22 cellular contexts compared by ENCODE assay signal in the genomic region with DNA sequence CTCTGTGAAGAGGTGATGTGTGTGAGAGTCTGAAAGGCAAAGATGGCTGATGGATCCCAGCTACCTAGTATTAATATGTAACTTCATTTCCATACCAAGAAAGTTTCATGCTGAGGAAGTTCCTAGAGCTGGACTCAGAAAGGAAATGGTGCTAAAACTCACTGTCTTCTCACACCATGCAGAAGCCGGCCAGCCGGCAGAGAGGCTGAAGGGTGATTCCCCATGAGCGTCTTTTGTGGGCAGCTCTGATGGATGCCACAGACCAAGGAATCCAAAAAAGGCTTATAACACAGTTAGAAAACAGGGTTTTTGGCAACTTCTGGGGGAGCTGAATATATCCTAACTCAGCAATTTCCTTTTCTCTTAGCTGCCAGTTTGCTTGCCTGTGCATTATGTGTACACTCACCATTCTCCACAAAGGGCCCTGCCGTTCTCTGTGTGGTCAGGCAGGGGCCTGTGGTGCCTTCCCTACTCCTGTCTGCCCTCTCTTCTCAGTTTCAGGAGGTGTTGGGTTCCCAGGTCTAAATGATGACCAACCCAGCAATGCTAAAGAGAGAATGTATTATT.
"Had no signal": no experiment of that assay in that cellular context is flagged by ENCODE, and none has a peak within 500 bp of the region (broad histone marks: within the 10 kb centered on the region; RNA-seq: fewer than 3 reads in every experiment).

No MANE protein-coding gene starts in this region.

- ATAC-seq: activated CD4-positive, alpha-beta T cell treated with anti-CD3 and anti-CD28 coated beads for 36 hours; activated CD8-positive, alpha-beta T cell treated with anti-CD3 and anti-CD28 coated beads, Interleukin-2, amount 10 ng/mL, durations not matched to agents 7 days and 5 days; activated naive CD8-positive, alpha-beta T cell treated with anti-CD3 and anti-CD28 coated beads, Interleukin-2, amount 50 U/mL, for 24 hours; PC-3 had no signal

- H3K36me3 ChIP-seq: WERI-Rb-1 had no signal

- H3K27ac ChIP-seq: WERI-Rb-1 had no signal

- DNase-seq: activated CD4-positive, alpha-beta T cell treated with anti-CD3 and anti-CD28 coated beads for 36 hours; activated CD4-positive, alpha-beta T cell treated with anti-CD3 and anti-CD28 coated beads, Interleukin-2, amount 50 U/mL, for 4 hours; activated CD8-positive, alpha-beta memory T cell treated with anti-CD3 and anti-CD28 coated beads, Interleukin-2, amount 50 U/mL, for 48 hours; activated CD8-positive, alpha-beta T cell treated with anti-CD3 and anti-CD28 coated beads, Interleukin-2, amount 10 ng/mL, durations not matched to agents 7 days and 5 days; activated effector memory CD4-positive, alpha-beta T cell treated with anti-CD3 and anti-CD28 coated beads, Interleukin-2, amount 50 U/mL, for 16 hours; activated naive CD4-positive, alpha-beta T cell treated with Interleukin-2 at 50 U/mL for 16 hours; activated naive CD8-positive, alpha-beta T cell treated with anti-CD3 and anti-CD28 coated beads, Interleukin-2, amount 50 U/mL, for 24 hours; activated T-cell treated with anti-CD3 and anti-CD28 coated beads, Interleukin-2, amount 50 U/mL, for 1 hour; amniotic stem cell; KG1; MV-4-11; NCI-H1092 treated with DMSO at 0.1 percent for 48 hours; NCI-H1417 treated with DMSO at 0.1 percent for 48 hours; NCI-H187; NCI-H2081; NCI-H446; NCI-H524; PC-3; SIG-M5; T-helper 2 cell; T1000; WERI-Rb-1 had no signal
